9 cellular contexts compared by ENCODE assay signal in genomic region chr2:96164459-96165184, GRCh38. TPM values are rescaled to one million over a fixed set of nuclear protein-coding genes. Genes with fewer than 3 reads are reported as not detected.
A peak's percentile ranks its signal among the peaks of the same experiment; 100 is the strongest.
DNase-seq lines count a peak whose midpoint lies in the region; ATAC-seq and TF ChIP-seq lines count a peak whose summit lies in the region.
"Had no signal": no experiment of that assay in that cellular context is flagged by ENCODE, and none has a peak within 500 bp of the region (broad histone marks: within the 10 kb centered on the region; RNA-seq: fewer than 3 reads in every experiment).

No MANE protein-coding gene starts in this region.

- peak overlapping the region; percentile 89 for H3K27ac ChIP-seq in angular gyrus (ENCODE audit: low read depth, low read length)
- no peak overlapping the region for H3K27ac ChIP-seq in esophagus muscularis mucosa (replicated peaks in 1 of 4)
- no peak overlapping the region for H3K27ac ChIP-seq in tibial artery

- ATAC-seq in GM18498 (IDR thresholded peaks at IDR 0.05; ENCODE audit: unreplicated experiment) (peak; percentile 65), GM21786 (IDR thresholded peaks at IDR 0.05; ENCODE audit: unreplicated experiment) (peak; percentile 75)

- no peak for TF ChIP-seq EP300 in esophagus muscularis mucosa (IDR thresholded peaks at IDR 0.05)

- WGBS in esophagus muscularis mucosa: 80% methylated on average over 14 of the region's 18 CpGs

- H3K4me3 ChIP-seq in NT2/D1 (ENCODE audit: insufficient read length, low read depth): no peak overlapping the region
- no peak overlapping the region for H3K4me3 ChIP-seq in esophagus muscularis mucosa
- H3K4me3 ChIP-seq in tibial artery: no peak overlapping the region

- no peak for TF ChIP-seq POLR2A in esophagus muscularis mucosa (IDR thresholded peaks at IDR 0.05; ENCODE audit: low read depth)

- peaks cover 1% of the 10 kb centered on the region; the same call in 1 of the 2 replicates for H3K9me3 ChIP-seq in NT2/D1 (ENCODE audit: insufficient read depth, low read length)
- peaks cover 0 to 11% (median 2%) of the 10 kb centered on the region in 4 donors for H3K9me3 ChIP-seq in esophagus muscularis mucosa
- peaks cover 0 to 3% (median 0%) of the 10 kb centered on the region in 3 donors for H3K9me3 ChIP-seq in tibial artery

- H3K9ac ChIP-seq in NT2/D1 (ENCODE audit: insufficient read length, low read depth): peak overlapping the region; percentile 17

- DNase-seq in NT2/D1 (ENCODE audit: low read depth, low spot score): no peak
- peak; percentile 74 for DNase-seq in retina
- no peak for DNase-seq in esophagus muscularis mucosa (ENCODE audit: extremely low spot score)
- DNase-seq in MV-4-11 (lab: John Stamatoyannopoulos, UW): no peak
- DNase-seq in tibial artery: no peak

- TF ChIP-seq CTCF in esophagus muscularis mucosa (IDR thresholded peaks at IDR 0.05): no peak
- TF ChIP-seq CTCF in tibial artery (IDR thresholded peaks at IDR 0.05): no peak

- H3K4me1 ChIP-seq in NT2/D1 (ENCODE audit: insufficient read depth, insufficient read length): peaks cover 13% of the 10 kb centered on the region
- H3K4me1 ChIP-seq in esophagus muscularis mucosa: no peaks in the 10 kb centered on the region
- H3K4me1 ChIP-seq in tibial artery: no peaks in the 10 kb centered on the region

- intact Hi-C loops in esophagus muscularis mucosa (cut with DNase I) (no loop called here), tibial artery (cut with DNase I; ENCODE audit: low total_unique reads) (no loop called here)

- H3K36me3 ChIP-seq in NT2/D1 (ENCODE audit: insufficient read depth, insufficient read length, low read length) (no peaks in the 10 kb centered on the region), esophagus muscularis mucosa (no peaks in the 10 kb centered on the region), tibial artery (no peaks in the 10 kb centered on the region)

- no peaks in the 10 kb centered on the region for H3K27me3 ChIP-seq in NT2/D1 (ENCODE audit: insufficient read depth, insufficient read length)
- H3K27me3 ChIP-seq in esophagus muscularis mucosa: peaks cover 0 to 12% (median 0%) of the 10 kb centered on the region in 4 donors
- peaks cover 0 to 23% of the 10 kb centered on the region in 2 donors for H3K27me3 ChIP-seq in tibial artery

RNA-seq across cellular contexts. Expression of gene DUSP2, which starts 19.4 kb away (rescaled TPM):
- 1 to 10 TPM; 1.1 to 5.5 (median 1.7) TPM for total RNA-seq in esophagus muscularis mucosa

RNA-seq across cellular contexts. Expression of gene ASTL, which starts 26.3 kb away (rescaled TPM):
- not detected for total RNA-seq in esophagus muscularis mucosa
- total RNA-seq: LHCN-M2 had no signal

RNA-seq across cellular contexts. Expression of gene STARD7, which starts 44.0 kb away (rescaled TPM):
- 100 to 1,000 TPM in 1 of 4 donors, 10 to 100 TPM in 3; 85.0 to 110 (median 92.2) TPM for total RNA-seq in esophagus muscularis mucosa

RNA-seq across cellular contexts. Expression of gene ADRA2B, which starts 48.3 kb away (rescaled TPM):
- total RNA-seq in esophagus muscularis mucosa: 1 to 10 TPM; 2.1 to 6.0 (median 4.0) TPM
- total RNA-seq: LHCN-M2 had no signal
